19 cellular contexts compared by ENCODE assay signal in the genomic region with DNA sequence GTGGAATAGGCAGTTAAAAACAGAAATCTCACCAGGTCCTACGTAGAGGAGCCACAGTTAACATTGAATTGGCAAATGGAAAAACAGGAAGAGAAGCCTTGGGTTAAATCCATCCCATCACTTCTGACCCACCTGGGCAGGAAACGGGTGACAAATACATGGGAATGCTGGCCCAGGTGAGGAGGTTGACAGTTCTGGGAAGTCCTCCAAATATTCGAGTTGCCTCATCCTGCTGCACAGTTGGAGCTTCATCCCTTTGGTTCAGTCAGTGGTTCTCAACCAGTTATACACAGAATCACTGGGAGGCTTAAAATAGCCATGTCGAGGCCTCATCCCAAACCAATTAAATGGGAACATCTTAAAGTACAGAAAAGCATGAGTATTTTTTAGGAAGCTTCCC. TPM values are rescaled to one million over a fixed set of nuclear protein-coding genes. Genes with fewer than 3 reads are reported as not detected.
DNase-seq lines count a peak whose midpoint lies in the region; ATAC-seq and TF ChIP-seq lines count a peak whose summit lies in the region.
"Had no signal": no experiment of that assay in that cellular context is flagged by ENCODE, and none has a peak within 500 bp of the region (broad histone marks: within the 10 kb centered on the region; RNA-seq: fewer than 3 reads in every experiment).

No MANE protein-coding gene starts in this region.

- WGBS in spleen, 5 donors = 54 to 71% (median 65%) methylated on average over 4 of the region's 4 CpGs

- TF ChIP-seq CTCF in right atrium auricular region (IDR thresholded peaks at IDR 0.05) (no peak), spleen (IDR thresholded peaks at IDR 0.05 in 8 of 11, conservative IDR thresholded peaks at IDR 0.05 in 3 of 11) (no peak)

- no peak for TF ChIP-seq POLR2A in spleen (IDR thresholded peaks at IDR 0.05)

- H3K36me3 ChIP-seq in right atrium auricular region (peaks cover 17% of the 10 kb centered on the region), spleen (no peaks in the 10 kb centered on the region)

- DNase-seq in LoVo (ENCODE audit: low spot score) (peak; percentile 36), cerebellum (ENCODE audit: low spot score) (peak; percentile 89), right atrium auricular region (ENCODE audit: low spot score) (no peak), spleen (no peak), ACHN (no peak), SKM-1 treated with dmso at 0.1 percent for 144 hours (lab: John Stamatoyannopoulos, UW; ENCODE audit: unreplicated experiment) (no peak), head of caudate nucleus (no peak)
- DNase-seq: EL; erythroblast; hippocampal formation; KBM-7; NCI-H1105 treated with DMSO at 0.1 percent for 48 hours; posterior cingulate gyrus; stimulated activated naive CD4-positive, alpha-beta T cell treated with Interleukin-2 at 50 U/mL for 16 hours had no signal

- H3K27ac ChIP-seq in right atrium auricular region (peak overlapping the region; percentile 91 to 93), spleen (peak overlapping the region in 6 of 8 donors; percentile 72 to 85 (median 76))

- no peaks in the 10 kb centered on the region for H3K9me3 ChIP-seq in right atrium auricular region
- H3K9me3 ChIP-seq in spleen = no peaks in the 10 kb centered on the region

- no peak for ATAC-seq in HG02884 (IDR thresholded peaks at IDR 0.05; ENCODE audit: unreplicated experiment)
- ATAC-seq: activated T-helper 17 cell treated with anti-CD3 and anti-CD28 coated beads, Interleukin-2, amount 50 U/mL, for 72 hours; WTC11 had no signal

- intact Hi-C loops in spleen (cut with DNase I; ENCODE audit: low total_unique reads) = no loop called here
- intact Hi-C loops in head of caudate nucleus (cut with DNase I) = no loop called here

- H3K4me3 ChIP-seq in right atrium auricular region (no peak overlapping the region), spleen (no peak overlapping the region)

- H3K27me3 ChIP-seq in right atrium auricular region = no peaks in the 10 kb centered on the region
- H3K27me3 ChIP-seq in spleen (replicated peaks in 1 of 7) = peaks cover 0 to 8% (median 3%) of the 10 kb centered on the region in 7 donors

- H3K4me1 ChIP-seq in right atrium auricular region (peaks cover 0 to 34% of the 10 kb centered on the region in 2 donors), spleen (peaks cover 3 to 43% (median 13%) of the 10 kb centered on the region in 6 donors)

- in situ Hi-C loops in ACHN (cut with HindIII; ENCODE audit: low pct_ligation_motif_present, low pct_unique_long_range_greater_than_20kb, low sequenced_read_pairs) = no loop called here

RNA-seq across cellular contexts. Expression of gene MYZAP, which starts 5.3 kb away (rescaled TPM):
- total RNA-seq in cerebellum = 0.64 TPM
- 100 to 1,000 TPM; 305 to 491 TPM for total RNA-seq in right atrium auricular region
- 10 to 100 TPM in 6 of 7 donors, 1 to 10 TPM in 1; 9.1 to 26.2 (median 15.0) TPM for total RNA-seq in spleen
- 10 to 100 TPM in 1 of 3 donors, 1 to 10 TPM in 2; 4.1 to 15.9 (median 4.1) TPM for polyA plus RNA-seq in spleen
- total RNA-seq: activated CD8-positive, alpha-beta memory T cell treated with anti-CD3 and anti-CD28 coated beads for 36 hours; activated T-helper 17 cell treated with anti-CD3 and anti-CD28 coated beads, Interleukin-2, amount 50 U/mL, for 72 hours; T-helper 1 cell treated with Interleukin-12 subunit alpha and Interleukin-12 subunit beta and Interleukin-4 antibody, amounts not matched to agents 30 ng/mL and 1 ng/mL, for 36 hours had no signal

Comparison
In these comparisons a context has a peak if more than half of its experiments do, and no peak if none do; other contexts are left out.
1. DNase-seq: peak in LoVo (single experiment) and cerebellum (single experiment); none in right atrium auricular region (single experiment), spleen (single experiment), ACHN (single experiment), SKM-1 treated with dmso at 0.1 percent for 144 hours (single experiment) and head of caudate nucleus (0 of 42).
2. RNA of gene MYZAP, which starts 5.3 kb away (total RNA-seq): 305 to 491 TPM in right atrium auricular region; 9.1 to 26.2 TPM in spleen and 0.64 TPM in cerebellum (single experiment); every median in the first group is over 10 times any median in the second.